In genomic region chr14:101979666-101980065, GRCh38 we compare ENCODE assay signal across 18 cellular contexts. TPM values are rescaled to one million over a fixed set of nuclear protein-coding genes. Genes with fewer than 3 reads are reported as not detected.
DNase-seq lines count a peak whose midpoint lies in the region; ATAC-seq and TF ChIP-seq lines count a peak whose summit lies in the region.
"Had no signal": no experiment of that assay in that cellular context is flagged by ENCODE, and none has a peak within 500 bp of the region (broad histone marks: within the 10 kb centered on the region; RNA-seq: fewer than 3 reads in every experiment).

No MANE protein-coding gene starts in this region.

- H3K4me2 ChIP-seq in OCI-LY7 (ENCODE audit: low read length), result no peak overlapping the region

- peak overlapping the region; percentile 14 for H3K27ac Mint-ChIP-seq in dendritic cell treated with granulocyte-macrophage colony-stimulating factor and Interleukin-4, amounts not matched to agents 40 ng/mL and 50 ng/mL, for 4 days
- H3K27ac Mint-ChIP-seq: natural killer cell, type B pancreatic cell had no signal

- peaks cover 18% of the 10 kb centered on the region for H3K4me1 Mint-ChIP-seq in dendritic cell treated with granulocyte-macrophage colony-stimulating factor and Interleukin-4, amounts not matched to agents 40 ng/mL and 50 ng/mL, for 4 days (ENCODE audit: low read depth)

- ATAC-seq in gastrocnemius medialis (no peak), GM21390 (IDR thresholded peaks at IDR 0.05; ENCODE audit: unreplicated experiment) (no peak)
- ATAC-seq: lower lobe of right lung, natural killer cell had no signal

- POLR2A ChIA-PET in AG04450 (lab: Yijun Ruan, JAX), result no interaction called here
- POLR2A ChIA-PET in OCI-LY7 (lab: Charles Lee), result interaction anchor here (1.4 kb wide), 1 partner anchor 14 kb away, joined by 5 read pairs; no protein-coding TSS in a partner anchor

- H2AFZ ChIP-seq in OCI-LY7 (ENCODE audit: low read length), result no peak overlapping the region

- intact Hi-C loops in OCI-LY7 (cut with micrococcal nuclease; ENCODE audit: unreplicated experiment) (loop anchor here (1.0 kb wide), 1 partner anchor 15 kb away; the partner anchor contains the start of gene DYNC1H1), gastrocnemius medialis (cut with DNase I; ENCODE audit: low total_unique reads) (loop anchor here (1.0 kb wide), 1 partner anchor 7 kb away; no protein-coding TSS in a partner anchor)
- intact Hi-C loops in dendritic cell treated with granulocyte-macrophage colony-stimulating factor and Interleukin-4, amounts not matched to agents 40 ng/mL and 50 ng/mL, for 4 days (cut with micrococcal nuclease), result no loop called here

- H3K4me3 ChIP-seq in AG04450 (ENCODE audit: low read depth, low read length), result no peak overlapping the region
- no peak overlapping the region for H3K4me3 ChIP-seq in OCI-LY7 (ENCODE audit: low read depth, low read length, poor library complexity, severe bottlenecking)
- no peak overlapping the region for H3K4me3 ChIP-seq in gastrocnemius medialis
- no peak overlapping the region for H3K4me3 ChIP-seq in effector memory CD4-positive, alpha-beta T cell (ENCODE audit: insufficient read depth, low read depth, low read length, poor library complexity, severe bottlenecking)
- H3K4me3 ChIP-seq: lower lobe of right lung had no signal

- in situ Hi-C loops in gastrocnemius medialis (cut with MboI; ENCODE audit: low sequenced_read_pairs in 4 of 4) (no loop called here), GM13977 (cut with MboI; ENCODE audit: low pct_unique_long_range_greater_than_20kb, low sequenced_read_pairs, unreplicated experiment) (no loop called here)

- H3K9me2 ChIP-seq in OCI-LY7 (ENCODE audit: insufficient read depth, low read length), result no peaks in the 10 kb centered on the region

- H3K4me1 ChIP-seq in OCI-LY7 (ENCODE audit: insufficient read depth, low read length, poor library complexity, severe bottlenecking) (peaks cover 8% of the 10 kb centered on the region), gastrocnemius medialis (peaks cover 11 to 14% of the 10 kb centered on the region in 2 donors)
- no peaks in the 10 kb centered on the region for H3K4me1 ChIP-seq in effector memory CD4-positive, alpha-beta T cell (ENCODE audit: control insufficient read depth, insufficient read depth, low read length, poor library complexity, severe bottlenecking)

- peaks cover 87% of the 10 kb centered on the region for H3K36me3 Mint-ChIP-seq in dendritic cell treated with granulocyte-macrophage colony-stimulating factor and Interleukin-4, amounts not matched to agents 40 ng/mL and 50 ng/mL, for 4 days (ENCODE audit: low read depth)

- DNase-seq in AG04450 (ENCODE audit: low read depth, low spot score), result no peak
- DNase-seq in OCI-LY7 (ENCODE audit: low spot score), result no peak
- no peak for DNase-seq in gastrocnemius medialis
- no peak for DNase-seq in anterior cingulate cortex (lab: John Stamatoyannopoulos, UW)
- no peak for DNase-seq in effector memory CD4-positive, alpha-beta T cell
- no peak for DNase-seq in GM13977 (ENCODE audit: low spot score)
- DNase-seq: activated CD4-positive, CD25-positive, alpha-beta regulatory T cell treated with anti-CD3 and anti-CD28 coated beads, Interleukin-2, amount 50 U/mL, for 72 hours; activated T-cell treated with anti-CD3 and anti-CD28 coated beads for 4 hours; amygdala; DMS 273 treated with DMSO at 0.1 percent for 48 hours; lower lobe of right lung; natural killer cell; NCI-H748 treated with DMSO at 0.1 percent for 48 hours; retina; stimulated activated CD4-positive, alpha-beta T cell treated with anti-CD3 and anti-CD28 coated beads, Interleukin-2, amount 100 ng/mL, for 24 hours had no signal

- H3K4me3 Mint-ChIP-seq in dendritic cell treated with granulocyte-macrophage colony-stimulating factor and Interleukin-4, amounts not matched to agents 40 ng/mL and 50 ng/mL, for 4 days, result no peak overlapping the region
- H3K4me3 Mint-ChIP-seq: natural killer cell, type B pancreatic cell had no signal

- H3K79me2 ChIP-seq in OCI-LY7 (ENCODE audit: insufficient read depth, low read depth, low read length), result peaks cover 11% of the 10 kb centered on the region; the same call in 1 of the 2 replicates

- TF ChIP-seq CTCF in AG04450 (IDR thresholded peaks at IDR 0.05; ENCODE audit: low read depth, low read length) (no peak), OCI-LY7 (conservative IDR thresholded peaks at IDR 0.05; ENCODE audit: low read length) (no peak), gastrocnemius medialis (IDR thresholded peaks at IDR 0.05 in 4 of 5, conservative IDR thresholded peaks at IDR 0.05 in 1 of 5) (no peak), GM13977 (IDR thresholded peaks at IDR 0.05; ENCODE audit: extremely low read depth, insufficient read depth, missing control alignments) (no peak)

- H3K36me3 ChIP-seq in OCI-LY7 (ENCODE audit: insufficient read depth, low read length) (peaks cover 88% of the 10 kb centered on the region), gastrocnemius medialis (peaks cover 0 to 59% of the 10 kb centered on the region in 2 donors)
- peaks cover 67% of the 10 kb centered on the region for H3K36me3 ChIP-seq in effector memory CD4-positive, alpha-beta T cell (ENCODE audit: control insufficient read depth, insufficient read depth, low read length)

- H4K20me1 ChIP-seq in OCI-LY7 (ENCODE audit: insufficient read depth, low read length), result peaks cover 5% of the 10 kb centered on the region

- TSS peak; percentile 66 for BruUV-seq in OCI-LY7 (replicated peaks; lab: Mats Ljungman, UMichigan)

- CTCF ChIA-PET in AG04450 (lab: Charles Lee), result interaction anchor here (0.6 to 1.1 kb wide), 2 partner anchors 18 to 49 kb away, joined by 3 to 4 read pairs; no protein-coding TSS in a partner anchor
- CTCF ChIA-PET in OCI-LY7 (lab: Charles Lee; ENCODE audit: unreplicated experiment), result no interaction called here

- no peaks in the 10 kb centered on the region for H3K9me3 ChIP-seq in AG04450 (ENCODE audit: control insufficient read depth, insufficient read depth, low read length)
- H3K9me3 ChIP-seq in OCI-LY7 (ENCODE audit: low read length), result no peaks in the 10 kb centered on the region
- no peaks in the 10 kb centered on the region for H3K9me3 ChIP-seq in gastrocnemius medialis
- no peaks in the 10 kb centered on the region for H3K9me3 ChIP-seq in effector memory CD4-positive, alpha-beta T cell (ENCODE audit: control insufficient read depth, low read length)
- H3K9me3 ChIP-seq: lower lobe of right lung had no signal

- no peaks in the 10 kb centered on the region for H3K27me3 Mint-ChIP-seq in dendritic cell treated with granulocyte-macrophage colony-stimulating factor and Interleukin-4, amounts not matched to agents 40 ng/mL and 50 ng/mL, for 4 days
- H3K27me3 Mint-ChIP-seq: type B pancreatic cell had no signal

- H3K9me3 Mint-ChIP-seq in dendritic cell treated with granulocyte-macrophage colony-stimulating factor and Interleukin-4, amounts not matched to agents 40 ng/mL and 50 ng/mL, for 4 days, result no peaks in the 10 kb centered on the region
- H3K9me3 Mint-ChIP-seq: natural killer cell, type B pancreatic cell had no signal

- no peak for TF ChIP-seq POLR2A in gastrocnemius medialis (IDR thresholded peaks at IDR 0.05)

- no peaks in the 10 kb centered on the region for H3K27me3 ChIP-seq in AG04450 (ENCODE audit: control insufficient read depth, insufficient read depth, low read length)
- H3K27me3 ChIP-seq in gastrocnemius medialis, result no peaks in the 10 kb centered on the region
- no peaks in the 10 kb centered on the region for H3K27me3 ChIP-seq in effector memory CD4-positive, alpha-beta T cell (replicated peaks; ENCODE audit: control insufficient read depth, insufficient read depth, low read length, poor library complexity, severe bottlenecking)

- H3K27ac ChIP-seq in AG04450 (ENCODE audit: low read depth, low read length) (peak overlapping the region; percentile 75), OCI-LY7 (ENCODE audit: low read depth, low read length, poor library complexity, severe bottlenecking) (no peak overlapping the region), gastrocnemius medialis (peak overlapping the region; percentile 75 to 88 (median 84))
- no peak overlapping the region for H3K27ac ChIP-seq in effector memory CD4-positive, alpha-beta T cell (ENCODE audit: insufficient read depth, low read length, poor library complexity, severe bottlenecking)
- H3K27ac ChIP-seq: lower lobe of right lung had no signal

RNA-seq across cellular contexts. Expression of gene DYNC1H1, which starts 15.3 kb away (rescaled TPM):
- polyA plus RNA-seq in AG04450 (2011; rRNA removed), result 189 and 300 TPM in 2 replicates
- 792 and 915 TPM in 2 replicates for polyA minus RNA-seq in AG04450 (2011; rRNA and poly(A)+ RNA removed)
- 207 and 209 TPM in 2 replicates for total RNA-seq in OCI-LY7 (2014; rRNA removed; shearing (Covaris generic))
- total RNA-seq in OCI-LY7 (2022) (291 TPM in 2 replicates), gastrocnemius medialis (100 to 1,000 TPM; 486 to 737 (median 718) TPM)

Comparison
In these comparisons a context has a peak if more than half of its experiments do, and no peak if none do; other contexts are left out.
1. H3K27ac ChIP-seq: peak in AG04450 (single experiment) and gastrocnemius medialis (4 of 4); none in OCI-LY7 (single experiment) and effector memory CD4-positive, alpha-beta T cell (single experiment).